In the genomic region with DNA sequence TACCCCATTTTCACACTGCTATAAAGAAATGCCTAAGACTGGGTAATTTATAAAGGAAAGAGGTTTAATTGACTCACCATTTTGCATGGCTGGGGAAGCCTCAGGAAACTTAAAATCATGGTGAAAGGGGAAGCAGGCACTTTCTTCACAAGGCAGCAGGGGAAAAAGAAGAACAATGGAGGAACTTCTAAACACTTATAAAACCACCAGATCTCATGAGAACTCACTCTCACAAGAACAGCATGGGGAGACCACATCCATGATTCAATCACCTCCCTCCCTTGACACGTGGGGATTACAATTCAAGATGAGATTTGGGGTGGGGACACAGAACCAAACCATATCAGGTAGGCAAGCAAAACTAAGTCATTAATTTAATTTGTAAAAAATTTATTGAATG, we compare ENCODE assay signal across 14 cellular contexts.
DNase-seq lines count a peak whose midpoint lies in the region; ATAC-seq, FAIRE-seq and TF ChIP-seq lines count a peak whose summit lies in the region.
"Had no signal": no experiment of that assay in that cellular context is flagged by ENCODE, and none has a peak within 500 bp of the region (broad histone marks: within the 10 kb centered on the region; RNA-seq: fewer than 3 reads in every experiment).

No MANE protein-coding gene starts in this region.

- peak; percentile 53 for ATAC-seq in GM19395 (IDR thresholded peaks at IDR 0.05; ENCODE audit: unreplicated experiment)
- ATAC-seq in HG02759 (IDR thresholded peaks at IDR 0.05; ENCODE audit: unreplicated experiment), result peak; percentile 45
- ATAC-seq in HG03442 (IDR thresholded peaks at IDR 0.05; ENCODE audit: unreplicated experiment), result peak; percentile 27

- intact Hi-C loops in kidney (cut with DNase I), result no loop called here

- no peak for TF ChIP-seq CTCF in kidney (IDR thresholded peaks at IDR 0.05; ENCODE audit: borderline replicate concordance, extremely low read depth, insufficient read depth)

- peak overlapping the region in 6 of 11 experiments; percentile 27 to 76 (median 58); a peak in 11 of 22 replicates for H3K27ac ChIP-seq in BLaER1 treated with 17β-estradiol and CSF1 and Interleukin-3, amounts not matched to agents 10 nM and 100 nM
- no peak overlapping the region for H3K27ac ChIP-seq in kidney (ENCODE audit: low read depth in 2 of 2, low read length in 2 of 2)
- H3K27ac ChIP-seq: ascending aorta, tibial artery had no signal

- peak overlapping the region in 5 of 11 experiments; percentile 2 to 58 (median 47); a peak in 7 of 22 replicates for H3K4me2 ChIP-seq in BLaER1 treated with 17β-estradiol and CSF1 and Interleukin-3, amounts not matched to agents 10 nM and 100 nM

- H4K20me1 ChIP-seq in BLaER1 treated with 17β-estradiol and CSF1 and Interleukin-3, amounts not matched to agents 10 nM and 100 nM, result no peaks in the 10 kb centered on the region

- no peak for DNase-seq in kidney
- DNase-seq in NCI-H524 treated with DMSO at 0.1 percent for 48 hours (lab: John Stamatoyannopoulos, UW), result no peak
- DNase-seq in D341Med (ENCODE audit: low spot score), result no peak
- DNase-seq in NCI-H748 treated with DMSO at 0.1 percent for 48 hours (lab: John Stamatoyannopoulos, UW), result no peak
- DNase-seq: activated CD4-positive, alpha-beta T cell treated with anti-CD3 and anti-CD28 coated beads for 48 hours; Caco-2; mesendoderm; NCI-H2171 treated with DMSO at 0.1 percent for 48 hours; tibial artery had no signal

- no peaks in the 10 kb centered on the region for H3K36me3 ChIP-seq in BLaER1 treated with 17β-estradiol and CSF1 and Interleukin-3, amounts not matched to agents 10 nM and 100 nM
- no peaks in the 10 kb centered on the region for H3K36me3 ChIP-seq in kidney (ENCODE audit: control insufficient read depth in 1 of 2, insufficient read depth in 2 of 2, low read length in 2 of 2)
- H3K36me3 ChIP-seq: ascending aorta, tibial artery had no signal

- no peak overlapping the region for H3K4me3 ChIP-seq in BLaER1 treated with 17β-estradiol and CSF1 and Interleukin-3, amounts not matched to agents 10 nM and 100 nM
- H3K4me3 ChIP-seq in kidney (ENCODE audit: low read length in 2 of 2), result no peak overlapping the region
- H3K4me3 ChIP-seq: ascending aorta, tibial artery had no signal

- no peak for FAIRE-seq in kidney (lab: Jason Lieb, UNC)

- peaks cover 0 to 6% (median 0%) of the 10 kb centered on the region in 11 experiments; a peak in 1 of 22 replicates for H3K9me3 ChIP-seq in BLaER1 treated with 17β-estradiol and CSF1 and Interleukin-3, amounts not matched to agents 10 nM and 100 nM (replicated peaks in 1 of 11)
- no peaks in the 10 kb centered on the region for H3K9me3 ChIP-seq in kidney (ENCODE audit: control insufficient read depth in 1 of 2, low read length in 2 of 2)
- H3K9me3 ChIP-seq: ascending aorta, Caco-2, tibial artery had no signal

- no peaks in the 10 kb centered on the region for H3K27me3 ChIP-seq in BLaER1 treated with 17β-estradiol and CSF1 and Interleukin-3, amounts not matched to agents 10 nM and 100 nM
- H3K27me3 ChIP-seq: ascending aorta, tibial artery had no signal

- H3K9ac ChIP-seq in BLaER1 treated with 17β-estradiol and CSF1 and Interleukin-3, amounts not matched to agents 10 nM and 100 nM, result peak overlapping the region in 1 of 11 experiments; percentile 39; a peak in 2 of 22 replicates
- H3K9ac ChIP-seq in kidney (ENCODE audit: low read length in 2 of 2), result no peak overlapping the region

- peaks cover 0 to 20% (median 4%) of the 10 kb centered on the region in 10 experiments; a peak in 9 of 20 replicates for H3K4me1 ChIP-seq in BLaER1 treated with 17β-estradiol and CSF1 and Interleukin-3, amounts not matched to agents 10 nM and 100 nM
- no peaks in the 10 kb centered on the region for H3K4me1 ChIP-seq in kidney (ENCODE audit: control insufficient read depth in 1 of 2, insufficient read depth in 1 of 2, low read depth in 1 of 2, low read length in 2 of 2)
- H3K4me1 ChIP-seq: ascending aorta, Caco-2, tibial artery had no signal

Comparison
In these comparisons a context has a peak if more than half of its experiments do, and no peak if none do; other contexts are left out.
1. H3K27ac ChIP-seq: peak in BLaER1 treated with 17β-estradiol and CSF1 and Interleukin-3, amounts not matched to agents 10 nM and 100 nM (6 of 11); none in kidney (0 of 2).
2. Peak in every context shown above with its lines, with median percentiles within 50 percentile points of each other: ATAC-seq.